ENCODE assay signal across 1 cellular context in the genomic region with DNA sequence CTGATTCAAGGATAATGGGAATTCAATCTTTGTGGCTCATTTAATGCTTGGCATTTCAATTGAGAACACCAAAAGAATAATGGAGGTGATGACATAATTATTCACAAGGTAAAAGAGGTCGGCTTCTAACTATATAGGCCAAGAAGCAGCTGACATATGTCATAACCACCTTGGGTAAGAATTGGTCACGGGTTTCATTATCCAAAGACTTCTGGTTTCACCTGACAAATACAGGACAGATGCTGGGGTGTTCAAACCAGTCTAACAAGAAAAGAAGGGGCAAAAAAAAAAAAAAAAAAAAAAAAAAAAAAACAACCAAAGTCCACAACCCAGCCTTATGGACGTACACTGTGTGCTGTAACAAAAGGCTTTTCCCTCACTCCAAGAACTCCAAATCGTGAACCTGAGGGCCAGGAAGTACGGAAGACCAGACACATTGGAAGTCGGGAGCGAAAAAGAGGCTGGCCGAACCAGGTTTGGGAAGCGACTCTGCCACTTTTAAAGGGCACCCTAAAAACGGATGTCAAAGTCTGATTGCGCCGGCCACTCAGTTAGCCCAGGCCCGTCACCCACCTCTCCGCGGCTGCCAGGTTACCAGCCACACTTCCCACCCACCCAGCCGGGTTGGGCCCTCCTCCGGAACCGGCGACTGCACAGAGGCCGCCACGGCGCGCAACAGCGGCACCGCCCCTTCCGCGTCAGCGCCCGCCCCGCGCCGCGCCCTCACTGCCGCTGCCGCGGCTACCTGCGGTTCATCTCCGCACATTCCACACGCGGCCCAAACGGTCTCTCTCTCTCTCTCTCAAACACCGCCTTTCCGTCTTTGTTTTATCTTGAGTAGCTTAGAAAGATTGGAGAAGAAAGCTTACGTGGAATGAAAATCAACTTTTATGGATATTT.
TF ChIP-seq lines count a peak whose summit lies in the region.

A gene with protein sequence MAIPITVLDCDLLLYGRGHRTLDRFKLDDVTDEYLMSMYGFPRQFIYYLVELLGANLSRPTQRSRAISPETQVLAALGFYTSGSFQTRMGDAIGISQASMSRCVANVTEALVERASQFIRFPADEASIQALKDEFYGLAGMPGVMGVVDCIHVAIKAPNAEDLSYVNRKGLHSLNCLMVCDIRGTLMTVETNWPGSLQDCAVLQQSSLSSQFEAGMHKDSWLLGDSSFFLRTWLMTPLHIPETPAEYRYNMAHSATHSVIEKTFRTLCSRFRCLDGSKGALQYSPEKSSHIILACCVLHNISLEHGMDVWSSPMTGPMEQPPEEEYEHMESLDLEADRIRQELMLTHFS (minus strand): TSS at position 677 of the 900 bp plus-strand sequence. CDS start 990 bp downstream, outside the sequence.

TF ChIP-seq in HepG2, 621 proteins besides CTCF, POLR2A, EP300 and RAD21 (continued from another document and continues in another):
- TF ChIP-seq ZNF879 (CRISPR knock-in tag; IDR thresholded peaks at IDR 0.05) (no peak), XBP1 (CRISPR knock-in tag; IDR thresholded peaks at IDR 0.05) (no peak), ATF2 (CRISPR knock-in tag; IDR thresholded peaks at IDR 0.05) (no peak), CC2D1A (CRISPR knock-in tag; IDR thresholded peaks at IDR 0.05) (no peak), KMT2A (CRISPR knock-in tag; IDR thresholded peaks at IDR 0.05) (peak; percentile 39; the same call in 1 of the 2 replicates), ZNF382 (CRISPR knock-in tag; IDR thresholded peaks at IDR 0.05; ENCODE audit: borderline replicate concordance) (no peak), ZFYVE20 (CRISPR knock-in tag; IDR thresholded peaks at IDR 0.05; ENCODE audit: borderline replicate concordance, low read depth) (no peak), PCBP2 (optimal IDR thresholded peaks at IDR 0.05; ENCODE audit: low read depth, low read length, poor library complexity, severe bottlenecking) (no peak), KLF16 (CRISPR knock-in tag; IDR thresholded peaks at IDR 0.05) (no peak; a peak in 1 of 4 replicates), TBP (CRISPR knock-in tag; IDR thresholded peaks at IDR 0.05) (no peak), PHF21A (CRISPR knock-in tag; IDR thresholded peaks at IDR 0.05) (peak; percentile 80; the same call in 1 of the 2 replicates), MAF1 (CRISPR knock-in tag; IDR thresholded peaks at IDR 0.05; ENCODE audit: borderline replicate concordance) (no peak), TOPORS (CRISPR knock-in tag; IDR thresholded peaks at IDR 0.05) (no peak), BHLHE40 (IDR thresholded peaks at IDR 0.05; ENCODE audit: low read length) (no peak), SOX13 (IDR thresholded peaks at IDR 0.05) (no peak), SOX13 (CRISPR knock-in tag; conservative IDR thresholded peaks at IDR 0.05 in 1 of 2, IDR thresholded peaks at IDR 0.05 in 1 of 2) (peak in 1 of 2 experiments; percentile 30; a peak in 1 of 4 replicates), SALL1 (CRISPR knock-in tag; IDR thresholded peaks at IDR 0.05) (peak; percentile 65), PLSCR1 (CRISPR knock-in tag; IDR thresholded peaks at IDR 0.05; ENCODE audit: borderline replicate concordance) (no peak), ZNF547 (CRISPR knock-in tag; IDR thresholded peaks at IDR 0.05) (peak; percentile 14; the same call in 1 of the 2 replicates), MED8 (CRISPR knock-in tag; IDR thresholded peaks at IDR 0.05; ENCODE audit: insufficient replicate concordance) (no peak), NR2C2 (CRISPR knock-in tag; IDR thresholded peaks at IDR 0.05; ENCODE audit: borderline replicate concordance) (peak; percentile 77; the same call in 1 of the 2 replicates), ZNF326 (CRISPR knock-in tag; IDR thresholded peaks at IDR 0.05; ENCODE audit: borderline replicate concordance) (no peak), THAP11 (CRISPR knock-in tag; IDR thresholded peaks at IDR 0.05) (peak; percentile 89), POGZ (CRISPR knock-in tag; IDR thresholded peaks at IDR 0.05) (peak; percentile 51; the same call in 1 of the 2 replicates), RARG (CRISPR knock-in tag; IDR thresholded peaks at IDR 0.05; ENCODE audit: low read depth) (no peak), ATRX (CRISPR knock-in tag; IDR thresholded peaks at IDR 0.05; ENCODE audit: borderline replicate concordance) (no peak), HES4 (CRISPR knock-in tag; IDR thresholded peaks at IDR 0.05; ENCODE audit: borderline replicate concordance) (0 out of 2 replicates have a peak, but pooled peaks have one; percentile 48), ONECUT2 (CRISPR knock-in tag; IDR thresholded peaks at IDR 0.05) (no peak), E2F1 (CRISPR knock-in tag; IDR thresholded peaks at IDR 0.05) (peak; percentile 82), NONO (IDR thresholded peaks at IDR 0.05) (no peak), NONO (CRISPR knock-in tag; conservative IDR thresholded peaks at IDR 0.05) (peak; percentile 61), SP5 (CRISPR knock-in tag; IDR thresholded peaks at IDR 0.05; ENCODE audit: borderline replicate concordance, low read depth) (peak; percentile 76), AHR (CRISPR knock-in tag; IDR thresholded peaks at IDR 0.05) (no peak), ARNT2 (CRISPR knock-in tag; IDR thresholded peaks at IDR 0.05; ENCODE audit: low read depth) (peak; percentile 52; the same call in 1 of the 2 replicates), PATZ1 (CRISPR knock-in tag; IDR thresholded peaks at IDR 0.05) (peak; percentile 35), ETV6 (CRISPR knock-in tag; conservative IDR thresholded peaks at IDR 0.05) (no peak)
- TF ChIP-seq, protein P1, sequence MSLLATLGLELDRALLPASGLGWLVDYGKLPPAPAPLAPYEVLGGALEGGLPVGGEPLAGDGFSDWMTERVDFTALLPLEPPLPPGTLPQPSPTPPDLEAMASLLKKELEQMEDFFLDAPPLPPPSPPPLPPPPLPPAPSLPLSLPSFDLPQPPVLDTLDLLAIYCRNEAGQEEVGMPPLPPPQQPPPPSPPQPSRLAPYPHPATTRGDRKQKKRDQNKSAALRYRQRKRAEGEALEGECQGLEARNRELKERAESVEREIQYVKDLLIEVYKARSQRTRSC (CRISPR knock-in tag; IDR thresholded peaks at IDR 0.05; ENCODE audit: low read depth): no peak
- TF ChIP-seq, protein P2, sequence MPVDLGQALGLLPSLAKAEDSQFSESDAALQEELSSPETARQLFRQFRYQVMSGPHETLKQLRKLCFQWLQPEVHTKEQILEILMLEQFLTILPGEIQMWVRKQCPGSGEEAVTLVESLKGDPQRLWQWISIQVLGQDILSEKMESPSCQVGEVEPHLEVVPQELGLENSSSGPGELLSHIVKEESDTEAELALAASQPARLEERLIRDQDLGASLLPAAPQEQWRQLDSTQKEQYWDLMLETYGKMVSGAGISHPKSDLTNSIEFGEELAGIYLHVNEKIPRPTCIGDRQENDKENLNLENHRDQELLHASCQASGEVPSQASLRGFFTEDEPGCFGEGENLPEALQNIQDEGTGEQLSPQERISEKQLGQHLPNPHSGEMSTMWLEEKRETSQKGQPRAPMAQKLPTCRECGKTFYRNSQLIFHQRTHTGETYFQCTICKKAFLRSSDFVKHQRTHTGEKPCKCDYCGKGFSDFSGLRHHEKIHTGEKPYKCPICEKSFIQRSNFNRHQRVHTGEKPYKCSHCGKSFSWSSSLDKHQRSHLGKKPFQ (CRISPR knock-in tag; IDR thresholded peaks at IDR 0.05; ENCODE audit: insufficient replicate concordance): no peak
- TF ChIP-seq, protein P3, sequence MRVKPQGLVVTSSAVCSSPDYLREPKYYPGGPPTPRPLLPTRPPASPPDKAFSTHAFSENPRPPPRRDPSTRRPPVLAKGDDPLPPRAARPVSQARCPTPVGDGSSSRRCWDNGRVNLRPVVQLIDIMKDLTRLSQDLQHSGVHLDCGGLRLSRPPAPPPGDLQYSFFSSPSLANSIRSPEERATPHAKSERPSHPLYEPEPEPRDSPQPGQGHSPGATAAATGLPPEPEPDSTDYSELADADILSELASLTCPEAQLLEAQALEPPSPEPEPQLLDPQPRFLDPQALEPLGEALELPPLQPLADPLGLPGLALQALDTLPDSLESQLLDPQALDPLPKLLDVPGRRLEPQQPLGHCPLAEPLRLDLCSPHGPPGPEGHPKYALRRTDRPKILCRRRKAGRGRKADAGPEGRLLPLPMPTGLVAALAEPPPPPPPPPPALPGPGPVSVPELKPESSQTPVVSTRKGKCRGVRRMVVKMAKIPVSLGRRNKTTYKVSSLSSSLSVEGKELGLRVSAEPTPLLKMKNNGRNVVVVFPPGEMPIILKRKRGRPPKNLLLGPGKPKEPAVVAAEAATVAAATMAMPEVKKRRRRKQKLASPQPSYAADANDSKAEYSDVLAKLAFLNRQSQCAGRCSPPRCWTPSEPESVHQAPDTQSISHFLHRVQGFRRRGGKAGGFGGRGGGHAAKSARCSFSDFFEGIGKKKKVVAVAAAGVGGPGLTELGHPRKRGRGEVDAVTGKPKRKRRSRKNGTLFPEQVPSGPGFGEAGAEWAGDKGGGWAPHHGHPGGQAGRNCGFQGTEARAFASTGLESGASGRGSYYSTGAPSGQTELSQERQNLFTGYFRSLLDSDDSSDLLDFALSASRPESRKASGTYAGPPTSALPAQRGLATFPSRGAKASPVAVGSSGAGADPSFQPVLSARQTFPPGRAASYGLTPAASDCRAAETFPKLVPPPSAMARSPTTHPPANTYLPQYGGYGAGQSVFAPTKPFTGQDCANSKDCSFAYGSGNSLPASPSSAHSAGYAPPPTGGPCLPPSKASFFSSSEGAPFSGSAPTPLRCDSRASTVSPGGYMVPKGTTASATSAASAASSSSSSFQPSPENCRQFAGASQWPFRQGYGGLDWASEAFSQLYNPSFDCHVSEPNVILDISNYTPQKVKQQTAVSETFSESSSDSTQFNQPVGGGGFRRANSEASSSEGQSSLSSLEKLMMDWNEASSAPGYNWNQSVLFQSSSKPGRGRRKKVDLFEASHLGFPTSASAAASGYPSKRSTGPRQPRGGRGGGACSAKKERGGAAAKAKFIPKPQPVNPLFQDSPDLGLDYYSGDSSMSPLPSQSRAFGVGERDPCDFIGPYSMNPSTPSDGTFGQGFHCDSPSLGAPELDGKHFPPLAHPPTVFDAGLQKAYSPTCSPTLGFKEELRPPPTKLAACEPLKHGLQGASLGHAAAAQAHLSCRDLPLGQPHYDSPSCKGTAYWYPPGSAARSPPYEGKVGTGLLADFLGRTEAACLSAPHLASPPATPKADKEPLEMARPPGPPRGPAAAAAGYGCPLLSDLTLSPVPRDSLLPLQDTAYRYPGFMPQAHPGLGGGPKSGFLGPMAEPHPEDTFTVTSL (CRISPR knock-in tag; IDR thresholded peaks at IDR 0.05; ENCODE audit: borderline replicate concordance): no peak
- TF ChIP-seq, protein P4, sequence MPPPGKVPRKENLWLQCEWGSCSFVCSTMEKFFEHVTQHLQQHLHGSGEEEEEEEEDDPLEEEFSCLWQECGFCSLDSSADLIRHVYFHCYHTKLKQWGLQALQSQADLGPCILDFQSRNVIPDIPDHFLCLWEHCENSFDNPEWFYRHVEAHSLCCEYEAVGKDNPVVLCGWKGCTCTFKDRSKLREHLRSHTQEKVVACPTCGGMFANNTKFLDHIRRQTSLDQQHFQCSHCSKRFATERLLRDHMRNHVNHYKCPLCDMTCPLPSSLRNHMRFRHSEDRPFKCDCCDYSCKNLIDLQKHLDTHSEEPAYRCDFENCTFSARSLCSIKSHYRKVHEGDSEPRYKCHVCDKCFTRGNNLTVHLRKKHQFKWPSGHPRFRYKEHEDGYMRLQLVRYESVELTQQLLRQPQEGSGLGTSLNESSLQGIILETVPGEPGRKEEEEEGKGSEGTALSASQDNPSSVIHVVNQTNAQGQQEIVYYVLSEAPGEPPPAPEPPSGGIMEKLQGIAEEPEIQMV (CRISPR knock-in tag; IDR thresholded peaks at IDR 0.05; ENCODE audit: low read depth): no peak
